Comparison of ENCODE assay signal across 8 cellular contexts in the genomic region with DNA sequence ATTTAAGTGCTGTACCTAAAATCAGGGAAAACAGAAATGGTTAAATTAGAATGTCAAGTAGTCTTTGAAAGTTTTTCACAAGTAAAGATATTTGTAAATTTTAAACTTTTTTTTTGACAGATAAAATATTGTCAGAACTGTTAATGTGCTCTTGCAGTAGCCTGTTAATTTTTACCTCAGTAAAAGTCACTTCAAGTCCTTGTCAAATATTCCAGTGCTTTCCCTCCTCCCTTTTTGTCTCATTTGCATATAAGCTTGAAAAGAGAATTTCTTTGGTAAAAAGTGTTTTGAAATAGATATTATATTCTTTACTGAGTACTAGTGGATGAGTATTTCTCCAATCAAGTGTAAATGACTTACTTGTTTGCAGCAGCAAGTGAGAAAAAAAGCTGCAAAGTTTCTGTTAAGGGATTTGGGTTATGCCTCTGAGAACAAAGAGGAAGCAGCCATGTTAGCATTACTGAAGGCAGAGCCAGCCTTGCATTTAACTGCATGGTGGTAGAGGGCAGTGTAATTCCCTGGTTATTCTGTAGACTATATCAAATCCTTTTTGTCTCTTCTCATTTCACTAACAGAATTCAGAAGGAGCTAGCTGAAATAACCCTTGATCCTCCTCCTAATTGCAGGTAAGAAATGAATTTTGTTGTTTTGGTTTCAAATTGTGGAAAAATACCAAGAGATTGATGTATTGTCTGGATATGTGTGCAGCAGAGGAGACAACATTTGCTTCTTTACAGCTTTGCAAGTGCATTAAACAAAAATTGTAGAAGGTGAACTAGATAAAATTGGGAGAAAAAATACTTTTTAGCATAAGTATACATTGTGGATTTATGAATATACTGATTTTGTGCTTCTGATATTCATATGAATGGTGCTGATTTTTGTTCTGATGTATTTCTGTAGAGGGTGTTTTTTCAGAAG. TPM values are rescaled to one million over a fixed set of nuclear protein-coding genes. Genes with fewer than 3 reads are reported as not detected.
DNase-seq lines count a peak whose midpoint lies in the region; ATAC-seq and TF ChIP-seq lines count a peak whose summit lies in the region.

No MANE protein-coding gene starts in this region.

- H3K9me3 ChIP-seq in RWPE2 (ENCODE audit: severe bottlenecking): no peaks in the 10 kb centered on the region

- in situ Hi-C loops in ACHN (cut with HindIII; ENCODE audit: low pct_ligation_motif_present, low pct_unique_long_range_greater_than_20kb, low sequenced_read_pairs): no loop called here

- peak; percentile 75 for DNase-seq in ACHN
- peak; percentile 43 for DNase-seq in GM03348 (ENCODE audit: low spot score)
- peak; percentile 65 for DNase-seq in HCEC 1CT
- no peak for DNase-seq in LNCaP clone FGC (ENCODE audit: low read depth)
- no peak for DNase-seq in RWPE2 (ENCODE audit: low spot score)
- DNase-seq in dorsolateral prefrontal cortex: peak in 5 of 10 donors; percentile 16 to 67 (median 37)
- DNase-seq in mucosa of gallbladder (ENCODE audit: low spot score): peak; percentile 43
- no peak for DNase-seq in stimulated activated CD4-positive, alpha-beta T cell treated with anti-CD3 and anti-CD28 coated beads, Interleukin-1b, Interleukin-23, amount 100 ng/mL, for 48 hours

- intact Hi-C loops in dorsolateral prefrontal cortex (cut with DNase I): loop anchor here in 1 of 2 donors (5.0 to 10.0 kb wide), 2 partner anchors 859 to 909 kb away; a partner anchor contains a TSS

- H3K27me3 ChIP-seq in RWPE2 (ENCODE audit: insufficient read depth, poor library complexity, severe bottlenecking): no peaks in the 10 kb centered on the region
- H3K27me3 ChIP-seq in dorsolateral prefrontal cortex: no peaks in the 10 kb centered on the region

- TF ChIP-seq CTCF in LNCaP clone FGC (IDR thresholded peaks at IDR 0.05; ENCODE audit: control insufficient read depth, extremely low read depth, insufficient read depth) (peak; percentile 57), RWPE2 (IDR thresholded peaks at IDR 0.05; ENCODE audit: poor library complexity, severe bottlenecking) (peak; percentile 67), dorsolateral prefrontal cortex (IDR thresholded peaks at IDR 0.05 in 54 of 56, conservative IDR thresholded peaks at IDR 0.05 in 2 of 56; ENCODE audit: low read depth in 1 of 56, partially characterized antibody in 56 of 56) (peak; percentile 9 to 72 (median 51))

- peak; percentile 70 for ATAC-seq in RWPE2 (ENCODE audit: low read depth)

- H3K4me1 ChIP-seq in RWPE2 (ENCODE audit: insufficient read depth, poor library complexity, severe bottlenecking): peaks cover 29% of the 10 kb centered on the region

- H3K27ac ChIP-seq in RWPE2 (ENCODE audit: poor library complexity, severe bottlenecking): no peak overlapping the region
- peak overlapping the region in 38 of 59 donors; percentile 2 to 73 (median 42) for H3K27ac ChIP-seq in dorsolateral prefrontal cortex

- H3K36me3 ChIP-seq in RWPE2 (ENCODE audit: low read depth): peaks cover 30% of the 10 kb centered on the region

- peak overlapping the region; percentile 22; the same call in 1 of the 2 replicates for H3K4me3 ChIP-seq in LNCaP clone FGC (ENCODE audit: low read depth, low read length)
- no peak overlapping the region for H3K4me3 ChIP-seq in RWPE2 (ENCODE audit: severe bottlenecking)
- H3K4me3 ChIP-seq in dorsolateral prefrontal cortex: peak overlapping the region; percentile 1 to 88 (median 36)

RNA-seq across cellular contexts. Expression of a gene that starts 3.3 kb away (rescaled TPM):
- total RNA-seq in dorsolateral prefrontal cortex: 100 to 1,000 TPM in 26 of 120 experiments, 10 to 100 TPM in 94; 57.4 to 131 (median 85.6) TPM
- 71.8 TPM for total RNA-seq in mucosa of gallbladder

Comparison
In these comparisons a context has a peak if more than half of its experiments do, and no peak if none do; other contexts are left out.
1. DNase-seq: peak in ACHN (single experiment), GM03348 (single experiment), HCEC 1CT (single experiment) and mucosa of gallbladder (single experiment); none in LNCaP clone FGC (single experiment), RWPE2 (single experiment) and stimulated activated CD4-positive, alpha-beta T cell treated with anti-CD3 and anti-CD28 coated beads, Interleukin-1b, Interleukin-23, amount 100 ng/mL, for 48 hours (single experiment).
2. Peak in every context shown above with its lines, with median percentiles within 50 percentile points of each other: CTCF ChIP-seq.